ENCODE assay signal across 9 cellular contexts in genomic region chr11:61769169-61769920, GRCh38. TPM values are rescaled to one million over a fixed set of nuclear protein-coding genes. Genes with fewer than 3 reads are reported as not detected.
A peak's percentile ranks its signal among the peaks of the same experiment; 100 is the strongest.
DNase-seq lines count a peak whose midpoint lies in the region; ATAC-seq and TF ChIP-seq lines count a peak whose summit lies in the region.
"Had no signal": no experiment of that assay in that cellular context is flagged by ENCODE, and none has a peak within 500 bp of the region (broad histone marks: within the 10 kb centered on the region; RNA-seq: fewer than 3 reads in every experiment).

No MANE protein-coding gene starts in this region.

- H3K27ac ChIP-seq in SK-N-SH (ENCODE audit: low read depth in 2 of 2, low read length in 1 of 2) (no peak overlapping the region), upper lobe of right lung (peak overlapping the region; percentile 63)
- H3K27ac ChIP-seq: 22Rv1, gastrocnemius medialis had no signal

- H3K4me2 ChIP-seq in SK-N-SH, result no peak overlapping the region

- no peaks in the 10 kb centered on the region for H3K27me3 ChIP-seq in SK-N-SH (ENCODE audit: insufficient read depth)
- H3K27me3 ChIP-seq in upper lobe of right lung, result no peaks in the 10 kb centered on the region

- H2AFZ ChIP-seq in SK-N-SH (ENCODE audit: low read depth), result no peak overlapping the region

- in situ Hi-C loops in KBM-7 (cut with MboI; ENCODE audit: low pct_unique_long_range_greater_than_20kb, low sequenced_read_pairs), result no loop called here

- no peak overlapping the region for H3K4me3 ChIP-seq in SK-N-SH (ENCODE audit: low read depth in 2 of 2, low read length in 1 of 2)
- H3K4me3 ChIP-seq in fibroblast of the aortic adventitia (ENCODE audit: low read depth, low read length), result no peak overlapping the region
- H3K4me3 ChIP-seq in upper lobe of right lung, result no peak overlapping the region
- H3K4me3 ChIP-seq: gastrocnemius medialis had no signal

- ATAC-seq in SK-N-SH treated with all-trans-retinoic acid at 6 μM for 48 hours (no peak), upper lobe of right lung (peak; percentile 71)
- ATAC-seq: gastrocnemius medialis had no signal

- H4K20me1 ChIP-seq in SK-N-SH (ENCODE audit: insufficient read depth), result no peaks in the 10 kb centered on the region

- no peaks in the 10 kb centered on the region for H3K79me2 ChIP-seq in SK-N-SH (ENCODE audit: insufficient read depth)

- intact Hi-C loops in upper lobe of right lung (cut with DNase I), result no loop called here

- H3K9me2 ChIP-seq in SK-N-SH, result no peaks in the 10 kb centered on the region

- no peaks in the 10 kb centered on the region for H3F3A ChIP-seq in SK-N-SH (replicated peaks; ENCODE audit: insufficient read depth)

- no peak overlapping the region for H3K9ac ChIP-seq in SK-N-SH

- 70% methylated on average over 5 of the region's 33 CpGs for WGBS in SK-N-SH (ENCODE audit: low lambda C conversion rate)

- H3K36me3 ChIP-seq in SK-N-SH (replicated peaks in 1 of 2; ENCODE audit: control insufficient read depth in 1 of 2, insufficient read depth in 2 of 2, low read length in 1 of 2), result no peaks in the 10 kb centered on the region
- H3K36me3 ChIP-seq in upper lobe of right lung, result no peaks in the 10 kb centered on the region
- H3K36me3 ChIP-seq: gastrocnemius medialis had no signal

- DNase-seq in SK-N-SH, result no peak
- peak; percentile 22 for DNase-seq in fibroblast of the aortic adventitia (ENCODE audit: low read depth)
- DNase-seq in upper lobe of right lung, result peak; percentile 74
- no peak for DNase-seq in putamen (ENCODE audit: low spot score)
- no peak for DNase-seq in KBM-7
- DNase-seq: gastrocnemius medialis, NCI-H748 treated with DMSO at 0.1 percent for 48 hours had no signal

- POLR2A ChIA-PET in SK-N-SH (lab: Yijun Ruan, JAX), result interaction anchor here (1.2 kb wide), 1 partner anchor 25 kb away, joined by 3 read pairs; no protein-coding TSS in a partner anchor

- TF ChIP-seq CTCF in SK-N-SH (IDR thresholded peaks at IDR 0.05), result peak; percentile 26
- TF ChIP-seq CTCF in fibroblast of the aortic adventitia (IDR thresholded peaks at IDR 0.05; ENCODE audit: insufficient read depth, low read length), result peak; percentile 36
- TF ChIP-seq CTCF in upper lobe of right lung (IDR thresholded peaks at IDR 0.05), result peak; percentile 22

- H3K9me3 ChIP-seq in SK-N-SH, result no peaks in the 10 kb centered on the region
- no peaks in the 10 kb centered on the region for H3K9me3 ChIP-seq in upper lobe of right lung
- H3K9me3 ChIP-seq: gastrocnemius medialis had no signal

- TF ChIP-seq RAD21 in SK-N-SH (IDR thresholded peaks at IDR 0.05; ENCODE audit: low read length), result no peak

- CTCF ChIA-PET in SK-N-SH (lab: Yijun Ruan, JAX), result interaction anchor here (0.6 to 14.3 kb wide), 5 partner anchors 19 to 842 kb away, joined by 3 to 140 read pairs (median 4); no protein-coding TSS in a partner anchor

- TF ChIP-seq EP300 in SK-N-SH (IDR thresholded peaks at IDR 0.05; ENCODE audit: borderline replicate concordance in 1 of 2, low read depth in 1 of 2, low read length in 1 of 2), result no peak

- H3K4me1 ChIP-seq in SK-N-SH (ENCODE audit: control insufficient read depth in 1 of 2, insufficient read depth in 2 of 2, low read depth in 1 of 2, low read length in 1 of 2), result peaks cover 0 to 45% of the 10 kb centered on the region in 2 experiments; a peak in 1 of 4 replicates
- peaks cover 2% of the 10 kb centered on the region for H3K4me1 ChIP-seq in upper lobe of right lung
- H3K4me1 ChIP-seq: gastrocnemius medialis had no signal

TF ChIP-seq in SK-N-SH, 30 proteins besides CTCF, POLR2A, EP300 and RAD21 (continues in another document):
- TF ChIP-seq PBX3 (IDR thresholded peaks at IDR 0.05), result no peak
- no peak for TF ChIP-seq USF1 (IDR thresholded peaks at IDR 0.05; ENCODE audit: borderline replicate concordance, low read depth)
- TF ChIP-seq MXI1 (IDR thresholded peaks at IDR 0.05; ENCODE audit: low read depth, low read length), result no peak
- no peak for TF ChIP-seq FOXM1 (IDR thresholded peaks at IDR 0.05; ENCODE audit: low read depth)
- no peak for TF ChIP-seq TEAD4 (IDR thresholded peaks at IDR 0.05; ENCODE audit: borderline replicate concordance, insufficient read depth)
- no peak for TF ChIP-seq EZH2phosphoT487 (IDR thresholded peaks at IDR 0.05; ENCODE audit: borderline replicate concordance, low read depth)
- no peak for TF ChIP-seq GABPA (IDR thresholded peaks at IDR 0.05; ENCODE audit: low read depth)
- TF ChIP-seq ELF1 (IDR thresholded peaks at IDR 0.05), result no peak
- no peak for TF ChIP-seq FOXJ3 (CRISPR knock-in tag; IDR thresholded peaks at IDR 0.05)
- no peak for TF ChIP-seq RCOR1 (IDR thresholded peaks at IDR 0.05; ENCODE audit: low read length)
- no peak for TF ChIP-seq RFX5 (IDR thresholded peaks at IDR 0.05; ENCODE audit: low read length)

TF ChIP-seq in SK-N-SH treated with all-trans-retinoic acid at 6 μM for 48 hours, 23 proteins besides CTCF, POLR2A, EP300 and RAD21 (continues in another document):
- TF ChIP-seq POU6F1 (CRISPR knock-in tag; IDR thresholded peaks at IDR 0.05; ENCODE audit: borderline replicate concordance, low read depth) (no peak), ISL1 (CRISPR knock-in tag; IDR thresholded peaks at IDR 0.05) (no peak), CSRNP3 (CRISPR knock-in tag; IDR thresholded peaks at IDR 0.05) (no peak), ZNF565 (CRISPR knock-in tag; conservative IDR thresholded peaks at IDR 0.05; ENCODE audit: low read depth) (no peak), ZNF70 (CRISPR knock-in tag; IDR thresholded peaks at IDR 0.05) (no peak), ZFP30 (CRISPR knock-in tag; IDR thresholded peaks at IDR 0.05) (no peak), ARNTL (CRISPR knock-in tag; IDR thresholded peaks at IDR 0.05; ENCODE audit: borderline replicate concordance, low read depth) (no peak), TOX (CRISPR knock-in tag; IDR thresholded peaks at IDR 0.05; ENCODE audit: borderline replicate concordance) (no peak), OSR1 (CRISPR knock-in tag; IDR thresholded peaks at IDR 0.05) (no peak), TCF4 (CRISPR knock-in tag; IDR thresholded peaks at IDR 0.05; ENCODE audit: borderline replicate concordance) (no peak), ESRRG (CRISPR knock-in tag; IDR thresholded peaks at IDR 0.05) (no peak), PPARA (CRISPR knock-in tag; IDR thresholded peaks at IDR 0.05; ENCODE audit: borderline replicate concordance) (no peak)

RNA-seq across cellular contexts. Expression of gene MYRF, which starts 16.9 kb away (rescaled TPM):
- polyA plus RNA-seq in SK-N-SH (2012; rRNA removed), result 1.8 and 2.8 TPM in 2 replicates
- polyA plus RNA-seq in SK-N-SH (2012; cell fraction: cytosol; rRNA removed), result 0.97 and 1.4 TPM in 2 replicates
- 8.2 and 10.0 TPM in 2 replicates for polyA plus RNA-seq in SK-N-SH (2012; cell fraction: nucleus; rRNA removed)
- total RNA-seq in fibroblast of the aortic adventitia (ENCODE audit: low replicate concordance), result 0.16 and 0.18 TPM in 2 replicates
- 62.6 TPM for total RNA-seq in upper lobe of right lung

RNA-seq across cellular contexts. Expression of gene TMEM258, which starts 23.1 kb away (rescaled TPM):
- 454 and 617 TPM in 2 replicates for polyA plus RNA-seq in SK-N-SH (2012; rRNA removed)
- polyA plus RNA-seq in SK-N-SH (2012; cell fraction: cytosol; rRNA removed), result 466 and 537 TPM in 2 replicates
- polyA plus RNA-seq in SK-N-SH (2012; cell fraction: nucleus; rRNA removed), result 90.9 and 135 TPM in 2 replicates
- 14.1 and 98.1 TPM in 2 replicates for total RNA-seq in fibroblast of the aortic adventitia (ENCODE audit: low replicate concordance)
- total RNA-seq in upper lobe of right lung, result 94.0 TPM

RNA-seq across cellular contexts. Expression of gene FEN1, which starts 23.4 kb away (rescaled TPM):
- 35.9 and 39.5 TPM in 2 replicates for polyA plus RNA-seq in SK-N-SH (2012; rRNA removed)
- polyA plus RNA-seq in SK-N-SH (2012; cell fraction: cytosol; rRNA removed), result 33.0 and 38.9 TPM in 2 replicates
- 16.8 and 18.5 TPM in 2 replicates for polyA plus RNA-seq in SK-N-SH (2012; cell fraction: nucleus; rRNA removed)
- total RNA-seq in fibroblast of the aortic adventitia (ENCODE audit: low replicate concordance) (12.3 and 43.3 TPM in 2 replicates), upper lobe of right lung (4.9 TPM)

RNA-seq across cellular contexts. Expression of gene FADS1, which starts 47.5 kb away (rescaled TPM):
- 20.6 and 26.4 TPM in 2 replicates for polyA plus RNA-seq in SK-N-SH (2012; rRNA removed)
- polyA plus RNA-seq in SK-N-SH (2012; cell fraction: cytosol; rRNA removed), result 13.8 and 18.5 TPM in 2 replicates
- 17.8 and 27.8 TPM in 2 replicates for polyA plus RNA-seq in SK-N-SH (2012; cell fraction: nucleus; rRNA removed)
- 48.8 and 74.1 TPM in 2 replicates for total RNA-seq in fibroblast of the aortic adventitia (ENCODE audit: low replicate concordance)
- 68.0 TPM for total RNA-seq in upper lobe of right lung

RNA-seq across cellular contexts. Expression of gene FADS2, which starts 58.8 kb away (rescaled TPM):
- 67.8 and 77.1 TPM in 2 replicates for polyA plus RNA-seq in SK-N-SH (2012; rRNA removed)
- 35.0 and 46.7 TPM in 2 replicates for polyA plus RNA-seq in SK-N-SH (2012; cell fraction: cytosol; rRNA removed)
- polyA plus RNA-seq in SK-N-SH (2012; cell fraction: nucleus; rRNA removed), result 81.1 and 91.8 TPM in 2 replicates
- total RNA-seq in fibroblast of the aortic adventitia (ENCODE audit: low replicate concordance) (125 and 143 TPM in 2 replicates), upper lobe of right lung (75.1 TPM)

Comparison
In these comparisons a context has a peak if more than half of its experiments do, and no peak if none do; other contexts are left out.
1. DNase-seq: peak in fibroblast of the aortic adventitia (single experiment) and upper lobe of right lung (single experiment); none in SK-N-SH (single experiment), putamen (single experiment) and KBM-7 (single experiment).
2. RNA of gene MYRF, which starts 16.9 kb away (total RNA-seq): 62.6 TPM in upper lobe of right lung (single experiment); 0.16 to 0.18 TPM in fibroblast of the aortic adventitia; every median in the first group is over 10 times any median in the second.
3. Peak in every context shown above with its lines, with median percentiles within 50 percentile points of each other: CTCF ChIP-seq.